Comparison of ENCODE assay signal across 8 cellular contexts in the genomic region with DNA sequence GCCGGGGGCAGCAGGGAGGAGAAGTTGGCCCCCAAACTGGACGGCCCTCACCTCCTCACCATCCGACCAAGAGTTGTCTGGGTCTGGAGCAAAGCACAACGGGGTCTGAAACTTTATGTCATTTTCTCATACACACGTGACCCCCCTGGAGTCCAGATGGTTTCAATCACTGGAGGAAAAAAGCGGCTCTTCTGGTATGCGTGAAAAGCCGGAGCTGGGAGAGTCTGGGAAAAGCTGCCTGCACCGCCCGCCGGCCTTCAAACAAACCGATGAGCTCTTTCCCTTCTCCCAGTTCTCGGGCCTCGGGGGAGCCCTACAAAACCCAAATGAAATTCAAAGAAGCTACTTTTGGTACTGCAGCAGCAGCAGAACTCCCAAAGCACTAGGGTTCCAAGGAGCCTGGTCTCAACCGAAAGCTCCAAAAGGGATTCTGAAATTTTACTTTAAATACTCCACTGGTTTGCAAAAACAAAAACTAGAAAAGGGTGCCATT. TPM values are rescaled to one million over a fixed set of nuclear protein-coding genes. Genes with fewer than 3 reads are reported as not detected.
DNase-seq lines count a peak whose midpoint lies in the region; ATAC-seq and TF ChIP-seq lines count a peak whose summit lies in the region.

No MANE protein-coding gene starts in this region.

- H3K36me3 ChIP-seq in H7 (replicated peaks; ENCODE audit: control insufficient read depth, insufficient read depth, low read length) (no peaks in the 10 kb centered on the region), RWPE2 (ENCODE audit: low read depth) (no peaks in the 10 kb centered on the region), tibial nerve (no peaks in the 10 kb centered on the region)

- POLR2A ChIA-PET in AG04450 (lab: Yijun Ruan, JAX) = interaction anchor here (0.5 to 4.8 kb wide), 21 partner anchors 13 to 266 kb away, joined by 3 to 25 read pairs (median 4); no protein-coding TSS in a partner anchor

- peak; percentile 87 for DNase-seq in AG04450 (ENCODE audit: low read depth, low spot score)
- DNase-seq in H7 = peak; percentile 75
- no peak for DNase-seq in RWPE2 (ENCODE audit: low spot score)
- peak; percentile 70 for DNase-seq in endothelial cell (ENCODE audit: low spot score)
- DNase-seq in memory B cell (ENCODE audit: low spot score in 2 of 2) = no peak
- DNase-seq in tibial nerve (ENCODE audit: low spot score in 2 of 2) = peak; percentile 52 to 77

- H3K4me3 Mint-ChIP-seq in endothelial cell (ENCODE audit: unreplicated experiment) = peak overlapping the region; percentile 87
- peak overlapping the region; percentile 55 for H3K4me3 Mint-ChIP-seq in memory B cell

- H3K27ac ChIP-seq in AG04450 (ENCODE audit: low read depth, low read length) (peak overlapping the region; percentile 58), RWPE2 (ENCODE audit: poor library complexity, severe bottlenecking) (peak overlapping the region; percentile 67), tibial nerve (peak overlapping the region; percentile 58 to 90 (median 82))

- no peaks in the 10 kb centered on the region for H3K9me3 ChIP-seq in AG04450 (ENCODE audit: control insufficient read depth, insufficient read depth, low read length)
- H3K9me3 ChIP-seq in RWPE2 (ENCODE audit: severe bottlenecking) = no peaks in the 10 kb centered on the region
- H3K9me3 ChIP-seq in tibial nerve = no peaks in the 10 kb centered on the region

- H3K4me1 Mint-ChIP-seq in endothelial cell (ENCODE audit: unreplicated experiment) = peaks cover 30% of the 10 kb centered on the region
- peaks cover 12% of the 10 kb centered on the region for H3K4me1 Mint-ChIP-seq in memory B cell

- no peaks in the 10 kb centered on the region for H3K9me3 Mint-ChIP-seq in endothelial cell (ENCODE audit: unreplicated experiment)
- no peaks in the 10 kb centered on the region for H3K9me3 Mint-ChIP-seq in memory B cell

- H3K27me3 ChIP-seq in AG04450 (ENCODE audit: control insufficient read depth, insufficient read depth, low read length) (no peaks in the 10 kb centered on the region), H7 (ENCODE audit: control insufficient read depth, insufficient read depth, low read length) (no peaks in the 10 kb centered on the region), RWPE2 (ENCODE audit: insufficient read depth, poor library complexity, severe bottlenecking) (no peaks in the 10 kb centered on the region), tibial nerve (no peaks in the 10 kb centered on the region)

- no peak for TF ChIP-seq POLR2A in tibial nerve (IDR thresholded peaks at IDR 0.05)

- TF ChIP-seq EP300 in tibial nerve (IDR thresholded peaks at IDR 0.05) = peak in 1 of 2 donors; percentile 73

- H3K36me3 Mint-ChIP-seq in endothelial cell (ENCODE audit: low read depth, unreplicated experiment) (peaks cover 3% of the 10 kb centered on the region), memory B cell (no peaks in the 10 kb centered on the region)

- ATAC-seq in RWPE2 (ENCODE audit: low read depth) = peak; percentile 53
- ATAC-seq in memory B cell (ENCODE audit: low read depth) = no peak
- ATAC-seq in GM21723 (IDR thresholded peaks at IDR 0.05; ENCODE audit: unreplicated experiment) = no peak
- no peak for ATAC-seq in GM18861 (IDR thresholded peaks at IDR 0.05; ENCODE audit: unreplicated experiment)

- H3K4me3 ChIP-seq in AG04450 (ENCODE audit: low read depth, low read length) (peak overlapping the region; percentile 76), H7 (ENCODE audit: insufficient read depth, low read depth, low read length) (peak overlapping the region; percentile 81), RWPE2 (ENCODE audit: severe bottlenecking) (peak overlapping the region; percentile 74), tibial nerve (peak overlapping the region; percentile 55 to 96 (median 79))

- H3K27ac Mint-ChIP-seq in endothelial cell (ENCODE audit: unreplicated experiment) (peak overlapping the region; percentile 61), memory B cell (no peak overlapping the region)

- H3K27me3 Mint-ChIP-seq in endothelial cell (ENCODE audit: unreplicated experiment) (no peaks in the 10 kb centered on the region), memory B cell (peaks cover 16% of the 10 kb centered on the region)

- WGBS in tibial nerve, 2 donors = 2 to 4% methylated on average over 15 of the region's 15 CpGs

- CTCF ChIA-PET in AG04450 (lab: Charles Lee) = interaction anchor here (0.8 to 1.0 kb wide), 2 partner anchors 9 to 88 kb away, joined by 4 read pairs; no protein-coding TSS in a partner anchor

- TF ChIP-seq CTCF in AG04450 (IDR thresholded peaks at IDR 0.05; ENCODE audit: low read depth, low read length) (no peak), RWPE2 (IDR thresholded peaks at IDR 0.05; ENCODE audit: poor library complexity, severe bottlenecking) (no peak), endothelial cell (IDR thresholded peaks at IDR 0.05; ENCODE audit: unreplicated experiment) (no peak), tibial nerve (IDR thresholded peaks at IDR 0.05) (no peak)

- H3K4me1 ChIP-seq in RWPE2 (ENCODE audit: insufficient read depth, poor library complexity, severe bottlenecking) (peaks cover 27% of the 10 kb centered on the region), tibial nerve (peaks cover 0 to 41% (median 4%) of the 10 kb centered on the region in 4 donors)

RNA-seq across cellular contexts. Expression of a gene that starts 39.7 kb away (rescaled TPM):
- polyA plus RNA-seq in AG04450 (2011; rRNA removed) = 39.6 and 41.4 TPM in 2 replicates
- polyA minus RNA-seq in AG04450 (2011; rRNA and poly(A)+ RNA removed) = 9.1 and 12.2 TPM in 2 replicates
- total RNA-seq in H7 (2014; rRNA removed; shearing (Covaris generic)) = 41.8 and 50.3 TPM in 2 replicates
- total RNA-seq in endothelial cell (ENCODE audit: unreplicated experiment) = 20.8 TPM
- 10 to 100 TPM; 17.7 to 31.4 (median 22.5) TPM for total RNA-seq in tibial nerve

Comparison
In these comparisons a context has a peak if more than half of its experiments do, and no peak if none do; other contexts are left out.
1. DNase-seq: peak in AG04450 (single experiment), H7 (single experiment), endothelial cell (single experiment) and tibial nerve (2 of 2); none in RWPE2 (single experiment) and memory B cell (0 of 2).
2. Peak in every context shown above with its lines, with median percentiles within 50 percentile points of each other: H3K27ac ChIP-seq and H3K4me3 ChIP-seq.